In genomic region chr1:204162498-204163074, GRCh38 we compare ENCODE assay signal across 8 cellular contexts. TPM values are rescaled to one million over a fixed set of nuclear protein-coding genes. Genes with fewer than 3 reads are reported as not detected.
DNase-seq lines count a peak whose midpoint lies in the region; ATAC-seq and TF ChIP-seq lines count a peak whose summit lies in the region.

No MANE protein-coding gene starts in this region.

- peak; percentile 100 for TF ChIP-seq RAD21 in neural cell (conservative IDR thresholded peaks at IDR 0.05)

- H2AFZ ChIP-seq in Loucy (ENCODE audit: low read length) (no peak overlapping the region), neural cell (ENCODE audit: low read depth, low read length) (no peak overlapping the region)

- H3F3A ChIP-seq in Loucy (ENCODE audit: low read depth) (no peaks in the 10 kb centered on the region), neural cell (ENCODE audit: insufficient read depth, low read length, poor library complexity, severe bottlenecking) (no peaks in the 10 kb centered on the region)

- H3K4me3 ChIP-seq in Loucy (ENCODE audit: low read length, poor library complexity, severe bottlenecking): no peak overlapping the region
- no peak overlapping the region for H3K4me3 ChIP-seq in Peyer's patch
- no peak overlapping the region for H3K4me3 ChIP-seq in fibroblast of mammary gland (ENCODE audit: control insufficient read depth, low read depth, low read length)
- no peak overlapping the region for H3K4me3 ChIP-seq in neural cell (ENCODE audit: low read length)

- H3K4me2 ChIP-seq in Loucy (ENCODE audit: low read depth, low read length, poor library complexity, severe bottlenecking) (no peak overlapping the region), neural cell (ENCODE audit: low read length) (no peak overlapping the region)

- H3K27me3 ChIP-seq in Loucy (ENCODE audit: insufficient read depth, low read length, poor library complexity, severe bottlenecking) (no peaks in the 10 kb centered on the region), Peyer's patch (no peaks in the 10 kb centered on the region), neural cell (ENCODE audit: insufficient read depth, low read depth, low read length) (peaks cover 10% of the 10 kb centered on the region)

- DNase-seq in Peyer's patch (peak; percentile 59 to 91 (median 88)), fibroblast of mammary gland (ENCODE audit: low read depth) (peak; percentile 54)
- DNase-seq in activated T-cell treated with anti-CD3 and anti-CD28 coated beads, Interleukin-2, amount 50 U/mL, for 48 hours: peak; percentile 90
- peak; percentile 84 for DNase-seq in stimulated activated naive CD8-positive, alpha-beta T cell treated with anti-CD3 and anti-CD28 coated beads, Interleukin-15, Interleukin-2, amounts not matched to agents 100 U/mL and 50 U/mL, for 24 hours

- no peaks in the 10 kb centered on the region for H3K9me3 ChIP-seq in Loucy (ENCODE audit: insufficient read depth, low read depth, low read length)
- peaks cover 0 to 5% (median 0%) of the 10 kb centered on the region in 4 donors for H3K9me3 ChIP-seq in Peyer's patch
- no peaks in the 10 kb centered on the region for H3K9me3 ChIP-seq in neural cell (ENCODE audit: low read length)

- TF ChIP-seq POLR2A in Peyer's patch (IDR thresholded peaks at IDR 0.05): no peak

- ATAC-seq in stimulated activated naive CD8-positive, alpha-beta T cell treated with anti-CD3 and anti-CD28 coated beads, Interleukin-15, Interleukin-2, amounts not matched to agents 100 U/mL and 50 U/mL, for 24 hours: peak; percentile 95
- ATAC-seq in GM18868 (IDR thresholded peaks at IDR 0.05; ENCODE audit: unreplicated experiment): no peak

- H3K9ac ChIP-seq in Loucy (ENCODE audit: low read depth, low read length, poor library complexity, severe bottlenecking) (no peak overlapping the region), neural cell (ENCODE audit: low read length) (no peak overlapping the region)

- H3K9me2 ChIP-seq in Loucy (replicated peaks; ENCODE audit: low read depth, low read length) (no peaks in the 10 kb centered on the region), neural cell (ENCODE audit: insufficient read depth, low read length) (no peaks in the 10 kb centered on the region)

- no peaks in the 10 kb centered on the region for H3K4me1 ChIP-seq in Loucy (ENCODE audit: insufficient read depth, low read length, poor library complexity, severe bottlenecking)
- H3K4me1 ChIP-seq in Peyer's patch: no peaks in the 10 kb centered on the region

- no peaks in the 10 kb centered on the region for H4K20me1 ChIP-seq in Loucy (ENCODE audit: insufficient read depth, low read length, poor library complexity, severe bottlenecking)
- H4K20me1 ChIP-seq in neural cell (ENCODE audit: insufficient read depth): no peaks in the 10 kb centered on the region

- H3K79me2 ChIP-seq in Loucy (ENCODE audit: insufficient read depth, low read length) (no peaks in the 10 kb centered on the region), neural cell (replicated peaks; ENCODE audit: insufficient read depth, low read length) (no peaks in the 10 kb centered on the region)

- H3K36me3 ChIP-seq in Loucy (ENCODE audit: insufficient read depth, low read length): no peaks in the 10 kb centered on the region
- H3K36me3 ChIP-seq in Peyer's patch: no peaks in the 10 kb centered on the region
- no peaks in the 10 kb centered on the region for H3K36me3 ChIP-seq in neural cell (ENCODE audit: insufficient read depth, low read length)

- H3K27ac ChIP-seq in Peyer's patch (no peak overlapping the region), neural cell (ENCODE audit: low read length) (no peak overlapping the region)

- TF ChIP-seq EP300 in neural cell (conservative IDR thresholded peaks at IDR 0.05; ENCODE audit: poor library complexity, severe bottlenecking): no peak

- TF ChIP-seq CTCF in GM12873 (IDR thresholded peaks at IDR 0.05; ENCODE audit: insufficient read depth, low read depth, low read length, missing control alignments): peak; percentile 99
- peak; percentile 99 for TF ChIP-seq CTCF in Loucy (conservative IDR thresholded peaks at IDR 0.05; ENCODE audit: low read length)
- peak; percentile 84 to 99 (median 98) for TF ChIP-seq CTCF in Peyer's patch (IDR thresholded peaks at IDR 0.05)
- TF ChIP-seq CTCF in fibroblast of mammary gland (conservative IDR thresholded peaks at IDR 0.05; ENCODE audit: control insufficient read depth, insufficient read depth, low read depth, low read length): peak; percentile 94
- peak; percentile 99 for TF ChIP-seq CTCF in neural cell (IDR thresholded peaks at IDR 0.05; ENCODE audit: poor library complexity, severe bottlenecking)

TF ChIP-seq in neural cell, 6 proteins besides CTCF, POLR2A, EP300 and RAD21:
- TF ChIP-seq SMC3 (conservative IDR thresholded peaks at IDR 0.05; ENCODE audit: poor library complexity) (peak; percentile 99), MXI1 (conservative IDR thresholded peaks at IDR 0.05; ENCODE audit: poor library complexity, severe bottlenecking) (no peak), EZH2 (IDR thresholded peaks at IDR 0.05; ENCODE audit: borderline replicate concordance, insufficient read depth, low read length, poor library complexity, severe bottlenecking) (no peak)
- TF ChIP-seq, protein P1, sequence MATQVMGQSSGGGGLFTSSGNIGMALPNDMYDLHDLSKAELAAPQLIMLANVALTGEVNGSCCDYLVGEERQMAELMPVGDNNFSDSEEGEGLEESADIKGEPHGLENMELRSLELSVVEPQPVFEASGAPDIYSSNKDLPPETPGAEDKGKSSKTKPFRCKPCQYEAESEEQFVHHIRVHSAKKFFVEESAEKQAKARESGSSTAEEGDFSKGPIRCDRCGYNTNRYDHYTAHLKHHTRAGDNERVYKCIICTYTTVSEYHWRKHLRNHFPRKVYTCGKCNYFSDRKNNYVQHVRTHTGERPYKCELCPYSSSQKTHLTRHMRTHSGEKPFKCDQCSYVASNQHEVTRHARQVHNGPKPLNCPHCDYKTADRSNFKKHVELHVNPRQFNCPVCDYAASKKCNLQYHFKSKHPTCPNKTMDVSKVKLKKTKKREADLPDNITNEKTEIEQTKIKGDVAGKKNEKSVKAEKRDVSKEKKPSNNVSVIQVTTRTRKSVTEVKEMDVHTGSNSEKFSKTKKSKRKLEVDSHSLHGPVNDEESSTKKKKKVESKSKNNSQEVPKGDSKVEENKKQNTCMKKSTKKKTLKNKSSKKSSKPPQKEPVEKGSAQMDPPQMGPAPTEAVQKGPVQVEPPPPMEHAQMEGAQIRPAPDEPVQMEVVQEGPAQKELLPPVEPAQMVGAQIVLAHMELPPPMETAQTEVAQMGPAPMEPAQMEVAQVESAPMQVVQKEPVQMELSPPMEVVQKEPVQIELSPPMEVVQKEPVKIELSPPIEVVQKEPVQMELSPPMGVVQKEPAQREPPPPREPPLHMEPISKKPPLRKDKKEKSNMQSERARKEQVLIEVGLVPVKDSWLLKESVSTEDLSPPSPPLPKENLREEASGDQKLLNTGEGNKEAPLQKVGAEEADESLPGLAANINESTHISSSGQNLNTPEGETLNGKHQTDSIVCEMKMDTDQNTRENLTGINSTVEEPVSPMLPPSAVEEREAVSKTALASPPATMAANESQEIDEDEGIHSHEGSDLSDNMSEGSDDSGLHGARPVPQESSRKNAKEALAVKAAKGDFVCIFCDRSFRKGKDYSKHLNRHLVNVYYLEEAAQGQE (IDR thresholded peaks at IDR 0.05; ENCODE audit: borderline replicate concordance): no peak

RNA-seq across cellular contexts. Expression of gene REN, which starts 3.6 kb away (rescaled TPM):
- not detected for total RNA-seq in Peyer's patch
- not detected in 2 replicates for polyA plus RNA-seq in neural cell
- not detected in 2 replicates for polyA minus RNA-seq in neural cell

RNA-seq across cellular contexts. Expression of gene ETNK2, which starts 10.7 kb away (rescaled TPM):
- total RNA-seq in Peyer's patch: 1 to 10 TPM in 2 of 4 donors, under 1 TPM in 1, not detected in 1; 0.35 to 9.7 (median 5.7) TPM
- polyA plus RNA-seq in neural cell: 26.3 and 26.7 TPM in 2 replicates
- 28.0 and 29.3 TPM in 2 replicates for polyA minus RNA-seq in neural cell

RNA-seq across cellular contexts. Expression of gene KISS1, which starts 33.7 kb away (rescaled TPM):
- 1 to 10 TPM in 2 of 4 donors, not detected in 2; 3.0 to 7.0 TPM for total RNA-seq in Peyer's patch
- polyA plus RNA-seq in neural cell: not detected in 2 replicates
- polyA minus RNA-seq in neural cell: not detected in 2 replicates

RNA-seq across cellular contexts. Expression of gene GOLT1A, which starts 51.2 kb away (rescaled TPM):
- total RNA-seq in Peyer's patch: 100 to 1,000 TPM in 1 of 4 donors, 10 to 100 TPM in 3; 11.6 to 101 (median 69.1) TPM
- 1.1 TPM in 1 of 2 replicates, not detected in the other for polyA plus RNA-seq in neural cell
- not detected in 2 replicates for polyA minus RNA-seq in neural cell
